ENCODE assay signal across 27 cellular contexts in genomic region chr5:139241139-139241538, GRCh38.
"Had no signal": no experiment of that assay in that cellular context is flagged by ENCODE, and none has a peak within 500 bp of the region (broad histone marks: within the 10 kb centered on the region; RNA-seq: fewer than 3 reads in every experiment).

No MANE protein-coding gene starts in this region.

- H3K36me3 Mint-ChIP-seq: immature natural killer cell; stimulated activated effector memory CD8-positive, alpha-beta T cell treated with anti-CD3 and anti-CD28 coated beads, Interleukin-12 subunit alpha, Interleukin-12 subunit beta, amount 100 ng/mL, for 72 hours had no signal

- DNase-seq: hypothalamus; immature natural killer cell; kidney; left colon; left lung; lower lobe of right lung; mammary epithelial cell; mesenchymal stem cell; naive thymus-derived CD8-positive, alpha-beta T cell; nucleus accumbens; pancreas; posterior cingulate gyrus; retina; right cardiac atrium; sigmoid colon; small intestine; stimulated activated CD4-positive, alpha-beta T cell treated with anti-CD3 and anti-CD28 coated beads, Interleukin-4, amount 100 ng/mL, for 24 hours; stimulated activated naive CD4-positive, alpha-beta T cell; tibial artery; trophoblast cell; upper lobe of right lung had no signal

- H3K4me3 Mint-ChIP-seq: immature natural killer cell; naive thymus-derived CD8-positive, alpha-beta T cell; stimulated activated effector memory CD8-positive, alpha-beta T cell treated with anti-CD3 and anti-CD28 coated beads, Interleukin-12 subunit alpha, Interleukin-12 subunit beta, amount 100 ng/mL, for 72 hours; stimulated activated naive CD8-positive, alpha-beta T cell treated with anti-CD3 and anti-CD28 coated beads, Interleukin-15, Interleukin-2, amounts not matched to agents 100 ng/mL and 50 ng/mL, for 24 hours had no signal

- H3K4me3 ChIP-seq: left lung, lower lobe of right lung, pancreas, prostate gland, sigmoid colon, spleen, suprapubic skin, thoracic aorta, tibial artery, upper lobe of right lung had no signal

- ATAC-seq: left colon; left lung; lower lobe of right lung; naive thymus-derived CD8-positive, alpha-beta T cell; pancreas; right cardiac atrium; stimulated activated effector memory CD8-positive, alpha-beta T cell treated with anti-CD3 and anti-CD28 coated beads, Interleukin-12 subunit alpha, Interleukin-12 subunit beta, amount 100 ng/mL, for 72 hours; upper lobe of right lung had no signal

- H3K27ac Mint-ChIP-seq: immature natural killer cell; naive thymus-derived CD8-positive, alpha-beta T cell; stimulated activated effector memory CD8-positive, alpha-beta T cell treated with anti-CD3 and anti-CD28 coated beads, Interleukin-12 subunit alpha, Interleukin-12 subunit beta, amount 100 ng/mL, for 72 hours; stimulated activated naive CD8-positive, alpha-beta T cell treated with anti-CD3 and anti-CD28 coated beads, Interleukin-15, Interleukin-2, amounts not matched to agents 100 ng/mL and 50 ng/mL, for 24 hours had no signal

- H3K4me1 Mint-ChIP-seq: immature natural killer cell had no signal

- H3K4me1 ChIP-seq: pancreas, prostate gland, sigmoid colon, tibial artery, upper lobe of right lung had no signal

- H3K9me3 ChIP-seq: left lung, lower lobe of right lung, pancreas, prostate gland, sigmoid colon, suprapubic skin, thoracic aorta, tibial artery, upper lobe of right lung had no signal

- H3K27me3 Mint-ChIP-seq: stimulated activated naive CD8-positive, alpha-beta T cell treated with anti-CD3 and anti-CD28 coated beads, Interleukin-15, Interleukin-2, amounts not matched to agents 100 ng/mL and 50 ng/mL, for 24 hours had no signal

- H3K27me3 ChIP-seq: left lung, pancreas, sigmoid colon, spleen, suprapubic skin, tibial artery, upper lobe of right lung had no signal

- H3K36me3 ChIP-seq: left lung, lower lobe of right lung, pancreas, prostate gland, sigmoid colon, spleen, suprapubic skin, thoracic aorta, tibial artery, upper lobe of right lung had no signal

- H3K27ac ChIP-seq: left lung, lower lobe of right lung, pancreas, prostate gland, sigmoid colon, spleen, suprapubic skin, thoracic aorta, tibial artery, upper lobe of right lung had no signal

- H3K9me3 Mint-ChIP-seq: immature natural killer cell; naive thymus-derived CD8-positive, alpha-beta T cell; stimulated activated effector memory CD8-positive, alpha-beta T cell treated with anti-CD3 and anti-CD28 coated beads, Interleukin-12 subunit alpha, Interleukin-12 subunit beta, amount 100 ng/mL, for 72 hours; stimulated activated naive CD8-positive, alpha-beta T cell treated with anti-CD3 and anti-CD28 coated beads, Interleukin-15, Interleukin-2, amounts not matched to agents 100 ng/mL and 50 ng/mL, for 24 hours had no signal
